29 cellular contexts compared by ENCODE assay signal in genomic region chr16:54587176-54587515, GRCh38.
"Had no signal": no experiment of that assay in that cellular context is flagged by ENCODE, and none has a peak within 500 bp of the region (broad histone marks: within the 10 kb centered on the region; RNA-seq: fewer than 3 reads in every experiment).

No MANE protein-coding gene starts in this region.

- ATAC-seq: activated naive CD4-positive, alpha-beta T cell treated with anti-CD3 and anti-CD28 coated beads, Interleukin-2, amount 50 U/mL, for 72 hours; activated T-cell treated with anti-CD3 and anti-CD28 coated beads, Interleukin-2, amount 50 U/mL, for 72 hours; gastroesophageal sphincter; WTC11 had no signal

- H3K4me3 ChIP-seq: ascending aorta, breast epithelium, cardiac muscle cell, colonic mucosa, esophagus squamous epithelium, gastroesophageal sphincter had no signal

- DNase-seq: activated CD4-positive, alpha-beta memory T cell treated with anti-CD3 and anti-CD28 coated beads, Interleukin-2, amount 10 ng/mL, durations not matched to agents 7 days and 5 days; activated CD4-positive, alpha-beta T cell treated with anti-CD3 and anti-CD28 coated beads for 1 hour; activated CD4-positive, alpha-beta T cell treated with anti-CD3 and anti-CD28 coated beads for 4 hours; activated CD4-positive, alpha-beta T cell treated with anti-CD3 and anti-CD28 coated beads, Interleukin-2, amount 10 ng/mL, durations not matched to agents 7 days and 5 days; activated CD4-positive, alpha-beta T cell treated with anti-CD3 and anti-CD28 coated beads, Interleukin-2, amount 50 U/mL, for 4 hours; activated CD8-positive, alpha-beta memory T cell treated with anti-CD3 and anti-CD28 coated beads, Interleukin-2, amount 50 U/mL, for 48 hours; activated gamma-delta T cell; activated naive CD4-positive, alpha-beta T cell; activated naive CD4-positive, alpha-beta T cell treated with anti-CD3 and anti-CD28 coated beads, Interleukin-2, amount 10 ng/mL, durations not matched to agents 7 days and 5 days; activated naive CD8-positive, alpha-beta T cell treated with anti-CD3 and anti-CD28 coated beads, Interleukin-2, amount 10 ng/mL, durations not matched to agents 7 days and 5 days; activated T-cell treated with anti-CD3 and anti-CD28 coated beads for 4 hours; activated T-cell treated with anti-CD3 and anti-CD28 coated beads, Interleukin-2, amount 50 U/mL, for 24 hours; activated T-cell treated with anti-CD3 and anti-CD28 coated beads, Interleukin-2, amount 50 U/mL, for 72 hours; central memory CD4-positive, alpha-beta T cell; cerebellar nuclear complex; colonic mucosa; effector CD8-positive, alpha-beta T cell; esophagus squamous epithelium; foreskin melanocyte; head of caudate nucleus; T-helper 2 cell had no signal

- H3K9me3 Mint-ChIP-seq: activated CD4-positive, alpha-beta memory T cell treated with anti-CD3 and anti-CD28 coated beads, Interleukin-2, amount 10 ng/mL, durations not matched to agents 7 days and 5 days; activated CD4-positive, alpha-beta T cell treated with anti-CD3 and anti-CD28 coated beads, Interleukin-2, amount 10 ng/mL, durations not matched to agents 7 days and 5 days; activated T-cell treated with anti-CD3 and anti-CD28 coated beads, Interleukin-2, amount 50 U/mL, for 24 hours; WTC11 had no signal

- H3K4me1 Mint-ChIP-seq: activated CD4-positive, alpha-beta memory T cell treated with anti-CD3 and anti-CD28 coated beads, Interleukin-2, amount 10 ng/mL, durations not matched to agents 7 days and 5 days; activated CD4-positive, alpha-beta T cell treated with anti-CD3 and anti-CD28 coated beads, Interleukin-2, amount 10 ng/mL, durations not matched to agents 7 days and 5 days; activated naive CD4-positive, alpha-beta T cell treated with anti-CD3 and anti-CD28 coated beads, Interleukin-2, amount 10 ng/mL, durations not matched to agents 7 days and 5 days; activated naive CD8-positive, alpha-beta T cell treated with anti-CD3 and anti-CD28 coated beads, Interleukin-2, amount 10 ng/mL, durations not matched to agents 7 days and 5 days had no signal

- H3K4me1 ChIP-seq: ascending aorta, breast epithelium, colonic mucosa, esophagus squamous epithelium, gastroesophageal sphincter had no signal

- H3K36me3 Mint-ChIP-seq: activated naive CD4-positive, alpha-beta T cell treated with anti-CD3 and anti-CD28 coated beads, Interleukin-2, amount 10 ng/mL, durations not matched to agents 7 days and 5 days; activated naive CD4-positive, alpha-beta T cell treated with anti-CD3 and anti-CD28 coated beads, Interleukin-2, amount 50 U/mL, for 72 hours; activated naive CD8-positive, alpha-beta T cell treated with anti-CD3 and anti-CD28 coated beads, Interleukin-2, amount 10 ng/mL, durations not matched to agents 7 days and 5 days; brain; WTC11 had no signal

- H3K27ac Mint-ChIP-seq: activated CD4-positive, alpha-beta memory T cell treated with anti-CD3 and anti-CD28 coated beads, Interleukin-2, amount 10 ng/mL, durations not matched to agents 7 days and 5 days; activated CD4-positive, alpha-beta T cell treated with anti-CD3 and anti-CD28 coated beads, Interleukin-2, amount 10 ng/mL, durations not matched to agents 7 days and 5 days; activated naive CD4-positive, alpha-beta T cell treated with anti-CD3 and anti-CD28 coated beads, Interleukin-2, amount 10 ng/mL, durations not matched to agents 7 days and 5 days; activated naive CD4-positive, alpha-beta T cell treated with anti-CD3 and anti-CD28 coated beads, Interleukin-2, amount 50 U/mL, for 72 hours; activated naive CD8-positive, alpha-beta T cell treated with anti-CD3 and anti-CD28 coated beads, Interleukin-2, amount 10 ng/mL, durations not matched to agents 7 days and 5 days; activated T-cell treated with anti-CD3 and anti-CD28 coated beads, Interleukin-2, amount 50 U/mL, for 24 hours; activated T-cell treated with anti-CD3 and anti-CD28 coated beads, Interleukin-2, amount 50 U/mL, for 72 hours; WTC11 had no signal

- H3K9me3 ChIP-seq: ascending aorta, breast epithelium, colonic mucosa, esophagus squamous epithelium, gastroesophageal sphincter had no signal

- H3K4me3 Mint-ChIP-seq: activated CD4-positive, alpha-beta memory T cell treated with anti-CD3 and anti-CD28 coated beads, Interleukin-2, amount 10 ng/mL, durations not matched to agents 7 days and 5 days; activated CD4-positive, alpha-beta T cell treated with anti-CD3 and anti-CD28 coated beads, Interleukin-2, amount 10 ng/mL, durations not matched to agents 7 days and 5 days; activated naive CD4-positive, alpha-beta T cell treated with anti-CD3 and anti-CD28 coated beads, Interleukin-2, amount 10 ng/mL, durations not matched to agents 7 days and 5 days; activated naive CD8-positive, alpha-beta T cell treated with anti-CD3 and anti-CD28 coated beads, Interleukin-2, amount 10 ng/mL, durations not matched to agents 7 days and 5 days; activated T-cell treated with anti-CD3 and anti-CD28 coated beads, Interleukin-2, amount 50 U/mL, for 24 hours; activated T-cell treated with anti-CD3 and anti-CD28 coated beads, Interleukin-2, amount 50 U/mL, for 72 hours; brain; WTC11 had no signal

- H3K27ac ChIP-seq: ascending aorta, breast epithelium, cardiac muscle cell, colonic mucosa, esophagus squamous epithelium, gastroesophageal sphincter, VCaP had no signal

- H3K27me3 Mint-ChIP-seq: activated CD4-positive, alpha-beta memory T cell treated with anti-CD3 and anti-CD28 coated beads, Interleukin-2, amount 10 ng/mL, durations not matched to agents 7 days and 5 days; activated naive CD4-positive, alpha-beta T cell treated with anti-CD3 and anti-CD28 coated beads, Interleukin-2, amount 10 ng/mL, durations not matched to agents 7 days and 5 days had no signal

- H3K27me3 ChIP-seq: ascending aorta, breast epithelium, cardiac muscle cell, colonic mucosa had no signal

- H3K36me3 ChIP-seq: ascending aorta, breast epithelium, cardiac muscle cell, colonic mucosa, esophagus squamous epithelium, gastroesophageal sphincter had no signal
